Comparison of ENCODE assay signal across 2 cellular contexts in genomic region chr10:101639141-101639900, GRCh38.
TF ChIP-seq lines count a peak whose summit lies in the region.

No MANE protein-coding gene starts in this region.

TF ChIP-seq in K562, 482 proteins besides CTCF, POLR2A, EP300 and RAD21:
- TF ChIP-seq CREB3 (tag; conservative IDR thresholded peaks at IDR 0.05; ENCODE audit: low read depth) = no peak
- peak; percentile 58 for TF ChIP-seq ZNF316 (IDR thresholded peaks at IDR 0.05)
- TF ChIP-seq C11orf30 (IDR thresholded peaks at IDR 0.05; ENCODE audit: low read depth) = peak; percentile 64

TF ChIP-seq in HEK293T, 16 proteins besides CTCF, POLR2A, EP300 and RAD21:
- TF ChIP-seq PKNOX1 (IDR thresholded peaks at IDR 0.05) (no peak), SP1 (IDR thresholded peaks at IDR 0.05) (no peak)
TF ChIP-seq in HEK293T: peak in this region for 0.
